8 cellular contexts compared by ENCODE assay signal in genomic region chr3:187740446-187741399, GRCh38. TPM values are rescaled to one million over a fixed set of nuclear protein-coding genes. Genes with fewer than 3 reads are reported as not detected.
A peak's percentile ranks its signal among the peaks of the same experiment; 100 is the strongest.
DNase-seq lines count a peak whose midpoint lies in the region; ATAC-seq and TF ChIP-seq lines count a peak whose summit lies in the region.

No MANE protein-coding gene starts in this region.

- intact Hi-C loops in psoas muscle (cut with DNase I): loop anchor here (2.0 to 10.0 kb wide), 7 partner anchors 267 to 1408 kb away; partner anchors contain the start of gene LPP (in 1 of the 2)

- H3K4me1 ChIP-seq in Karpas-422 (ENCODE audit: low read length) (peaks cover 74% of the 10 kb centered on the region), psoas muscle (peaks cover 6% of the 10 kb centered on the region)

- H3K4me2 ChIP-seq in Karpas-422 (ENCODE audit: low read depth, low read length, poor library complexity, severe bottlenecking): peak overlapping the region; percentile 93

- no peaks in the 10 kb centered on the region for H3K9me3 Mint-ChIP-seq in T-helper 1 cell treated with Interleukin-12 subunit alpha and Interleukin-12 subunit beta and Interleukin-4 antibody, amounts not matched to agents 30 μg/mL and 1 μg/mL, for 36 hours

- H3K27me3 Mint-ChIP-seq in T-helper 1 cell treated with Interleukin-12 subunit alpha and Interleukin-12 subunit beta and Interleukin-4 antibody, amounts not matched to agents 30 μg/mL and 1 μg/mL, for 36 hours (ENCODE audit: low read depth): no peaks in the 10 kb centered on the region

- H3K36me3 Mint-ChIP-seq in T-helper 1 cell treated with Interleukin-12 subunit alpha and Interleukin-12 subunit beta and Interleukin-4 antibody, amounts not matched to agents 30 μg/mL and 1 μg/mL, for 36 hours (ENCODE audit: low read depth): peaks cover 11% of the 10 kb centered on the region

- H3K27ac Mint-ChIP-seq in T-helper 1 cell treated with Interleukin-12 subunit alpha and Interleukin-12 subunit beta and Interleukin-4 antibody, amounts not matched to agents 30 μg/mL and 1 μg/mL, for 36 hours: peak overlapping the region; percentile 100

- peak overlapping the region; percentile 85 for H3K4me3 ChIP-seq in Karpas-422 (ENCODE audit: low read length)
- peak overlapping the region; percentile 93 for H3K4me3 ChIP-seq in psoas muscle

- H4K20me1 ChIP-seq in Karpas-422 (ENCODE audit: insufficient read depth, low read depth, low read length): peaks cover 58% of the 10 kb centered on the region

- peaks cover 45% of the 10 kb centered on the region for H3K4me1 Mint-ChIP-seq in T-helper 1 cell treated with Interleukin-12 subunit alpha and Interleukin-12 subunit beta and Interleukin-4 antibody, amounts not matched to agents 30 μg/mL and 1 μg/mL, for 36 hours (ENCODE audit: low read depth)

- DNase-seq in DMS 273 treated with DMSO at 0.1 percent for 48 hours (lab: John Stamatoyannopoulos, UW) (peak; percentile 28), Karpas-422 (peak; percentile 92), astrocyte of the hippocampus (ENCODE audit: low read depth, low spot score) (peak; percentile 83), hippocampal formation (lab: John Stamatoyannopoulos, UW) (peak; percentile 59), psoas muscle (peak; percentile 81 to 90)

- peak; percentile 96 for TF ChIP-seq CTCF in psoas muscle (IDR thresholded peaks at IDR 0.05)

- peaks cover 96% of the 10 kb centered on the region for H3K79me2 ChIP-seq in Karpas-422 (ENCODE audit: low read length)

- no peaks in the 10 kb centered on the region for H3K9me2 ChIP-seq in Karpas-422 (replicated peaks; ENCODE audit: insufficient read depth, low read length)

- H3K27me3 ChIP-seq in Karpas-422 (ENCODE audit: low read length) (no peaks in the 10 kb centered on the region), psoas muscle (ENCODE audit: insufficient read depth in 3 of 3, low read length in 2 of 3) (no peaks in the 10 kb centered on the region)

- H3K9me3 ChIP-seq in Karpas-422 (ENCODE audit: low read length): no peaks in the 10 kb centered on the region
- no peaks in the 10 kb centered on the region for H3K9me3 ChIP-seq in psoas muscle

- peaks cover 69% of the 10 kb centered on the region for H3K36me3 ChIP-seq in Karpas-422 (ENCODE audit: insufficient read depth, low read length)
- no peaks in the 10 kb centered on the region for H3K36me3 ChIP-seq in psoas muscle (ENCODE audit: insufficient read depth in 1 of 2, low read depth in 1 of 2)

- peak overlapping the region; percentile 95 for H3K4me3 Mint-ChIP-seq in T-helper 1 cell treated with Interleukin-12 subunit alpha and Interleukin-12 subunit beta and Interleukin-4 antibody, amounts not matched to agents 30 μg/mL and 1 μg/mL, for 36 hours

- ATAC-seq in psoas muscle (peak; percentile 9 to 35 (median 20)), HG03159 (IDR thresholded peaks at IDR 0.05; ENCODE audit: unreplicated experiment) (no peak), HG03565 (IDR thresholded peaks at IDR 0.05; ENCODE audit: unreplicated experiment) (no peak)

- peak overlapping the region; percentile 97 for H3K9ac ChIP-seq in Karpas-422 (ENCODE audit: low read length)

- WGBS in psoas muscle, 3 donors: 1 to 2% (median 1%) methylated on average over 33 to 38 of the region's 38 CpGs

- peak overlapping the region; percentile 98 for H3K27ac ChIP-seq in Karpas-422 (ENCODE audit: low read length)
- H3K27ac ChIP-seq in psoas muscle: peak overlapping the region; percentile 100

- no peak overlapping the region for H2AFZ ChIP-seq in Karpas-422 (ENCODE audit: low read length)

RNA-seq across cellular contexts. Expression of gene BCL6, which starts 4.5 kb away (rescaled TPM):
- total RNA-seq in Karpas-422 (2014; rRNA removed; shearing (Covaris generic); ENCODE audit: low replicate concordance): 488 and 569 TPM in 2 replicates
- 100 to 1,000 TPM; 235 to 524 (median 312) TPM for total RNA-seq in psoas muscle
- polyA plus RNA-seq in psoas muscle: 100 to 1,000 TPM in 2 of 3 donors, 10 to 100 TPM in 1; 43.2 to 276 (median 172) TPM

RNA-seq across cellular contexts. Expression of gene RTP2, which starts 38.4 kb away (rescaled TPM):
- not detected in 2 replicates for total RNA-seq in Karpas-422 (2014; rRNA removed; shearing (Covaris generic); ENCODE audit: low replicate concordance)
- 1 to 10 TPM in 1 of 4 donors, under 1 TPM in 2, not detected in 1; 0.21 to 4.0 (median 0.32) TPM for total RNA-seq in psoas muscle
- polyA plus RNA-seq in psoas muscle: under 1 TPM in 2 of 3 donors, not detected in 1; 0.08 to 0.66 TPM

Comparison
In these comparisons a context has a peak if more than half of its experiments do, and no peak if none do; other contexts are left out.
1. DNase-seq: peak in every context shown above with its lines; median percentile 92 in Karpas-422; 86 in psoas muscle; 83 in astrocyte of the hippocampus; 59 in hippocampal formation; 28 in DMS 273 treated with DMSO at 0.1 percent for 48 hours.
2. ATAC-seq: peak in psoas muscle (4 of 4); none in HG03159 (single experiment) and HG03565 (single experiment).